In the genomic region with DNA sequence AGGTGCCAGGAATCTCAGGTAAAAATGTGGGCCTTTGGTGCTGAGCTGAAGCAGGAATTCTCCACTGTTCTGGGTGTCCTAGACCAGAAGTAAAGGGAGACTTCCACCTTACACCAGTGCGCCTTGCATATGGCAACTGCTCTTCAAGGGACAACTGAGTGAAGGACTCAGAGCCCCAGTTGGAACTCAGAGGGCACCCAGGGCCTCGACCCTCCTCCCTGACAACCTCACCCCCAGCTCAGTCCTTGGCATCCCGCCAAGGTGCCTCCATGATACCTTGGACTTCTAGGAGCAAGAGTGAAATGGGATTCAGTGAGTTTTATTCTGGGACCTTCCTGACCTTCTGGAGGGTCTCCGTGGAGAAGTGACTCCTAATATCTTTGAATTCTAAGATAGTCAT, we compare ENCODE assay signal across 10 cellular contexts.
"Had no signal": no experiment of that assay in that cellular context is flagged by ENCODE, and none has a peak within 500 bp of the region (broad histone marks: within the 10 kb centered on the region; RNA-seq: fewer than 3 reads in every experiment).

No MANE protein-coding gene starts in this region.

- H3K4me3 Mint-ChIP-seq: GM23338, H9, HFFc6 had no signal

- H3K27ac ChIP-seq: GM23248 had no signal

- H3K9ac ChIP-seq: GM23248 had no signal

- H3K9me3 Mint-ChIP-seq: GM23338, H9, HFFc6 had no signal

- H3K27ac Mint-ChIP-seq: GM23338, H9, HFFc6 had no signal

- H3K36me3 ChIP-seq: HAP-1 had no signal

- FAIRE-seq: H1, H54 had no signal

- H3K4me2 ChIP-seq: GM23338 had no signal

- H3K4me3 ChIP-seq: GM23248, GM23338, HAP-1 had no signal

- DNase-seq: GM23248, GOT3, H9, HCEC 1CT, HFFc6 had no signal

- H3K9me3 ChIP-seq: HAP-1 had no signal

- H2AFZ ChIP-seq: GM23248, GM23338 had no signal

- ATAC-seq: GM23338, HCT116 had no signal

- H3K4me1 ChIP-seq: HAP-1 had no signal
